Comparison of ENCODE assay signal across 12 cellular contexts in the genomic region with DNA sequence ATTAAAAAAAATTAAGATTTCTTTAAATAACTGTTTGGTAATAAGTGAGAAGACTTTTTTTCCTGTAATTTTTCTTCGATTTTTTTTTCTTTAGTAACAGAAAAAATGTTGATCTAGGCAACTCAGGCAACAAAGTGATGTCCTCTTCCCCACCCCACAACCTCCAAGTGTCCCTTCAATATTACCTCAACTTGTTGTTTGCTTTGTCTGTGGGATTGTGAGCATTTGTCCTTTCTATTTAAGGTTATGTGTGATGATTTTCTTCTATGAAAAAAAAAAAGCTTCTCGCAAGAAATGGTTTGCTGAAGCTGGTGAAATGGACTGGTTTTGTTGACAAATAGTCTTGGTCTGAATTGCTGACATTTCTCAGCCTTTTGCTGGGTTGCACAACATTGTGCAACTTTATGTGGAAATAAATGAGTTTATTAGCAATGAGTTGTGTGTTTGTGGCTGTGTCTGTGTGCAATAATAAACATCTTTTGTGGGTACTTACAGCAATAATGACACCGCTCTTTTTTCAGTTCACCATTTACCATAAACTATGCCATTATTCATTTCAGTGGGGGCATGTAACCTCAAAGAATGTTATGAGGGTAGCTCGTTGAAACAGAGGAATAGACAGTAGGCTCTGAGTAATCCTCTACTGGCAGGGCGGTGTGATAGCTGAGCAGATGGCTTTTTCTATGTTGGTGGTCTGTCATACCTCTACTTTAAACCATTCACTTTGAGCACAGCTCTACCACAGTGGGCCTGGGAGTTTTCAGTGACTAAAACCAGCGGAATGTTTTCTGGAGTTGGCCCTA.
DNase-seq lines count a peak whose midpoint lies in the region; ATAC-seq and TF ChIP-seq lines count a peak whose summit lies in the region.
"Had no signal": no experiment of that assay in that cellular context is flagged by ENCODE, and none has a peak within 500 bp of the region (broad histone marks: within the 10 kb centered on the region; RNA-seq: fewer than 3 reads in every experiment).

No MANE protein-coding gene starts in this region.

- no peaks in the 10 kb centered on the region for H3K4me1 ChIP-seq in mucosa of descending colon (ENCODE audit: low read depth)

- ATAC-seq in mucosa of descending colon = peak; percentile 56
- ATAC-seq in CD4-positive, alpha-beta T cell (ENCODE audit: poor library complexity) = no peak

- no peak overlapping the region for H3K4me3 Mint-ChIP-seq in chondrocyte (ENCODE audit: unreplicated experiment)
- H3K4me3 Mint-ChIP-seq in CD4-positive, alpha-beta T cell = no peak overlapping the region
- H3K4me3 Mint-ChIP-seq: CD8-positive, alpha-beta memory T cell; T-helper 1 cell treated with Interleukin-12 subunit alpha and Interleukin-12 subunit beta and Interleukin-4 antibody, amounts not matched to agents 30 μg/mL and 1 μg/mL, for 36 hours had no signal

- intact Hi-C loops in mucosa of descending colon (cut with DNase I, micrococcal nuclease) = no loop called here
- intact Hi-C loops in posterior cingulate gyrus (cut with DNase I) = loop anchor here (5.0 kb wide), 1 partner anchor 215 kb away; no protein-coding TSS in a partner anchor
- intact Hi-C loops in CD4-positive, alpha-beta T cell (cut with DNase I, micrococcal nuclease) = no loop called here

- POLR2A ChIA-PET in CD4-positive, alpha-beta T cell (lab: Charles Lee) = interaction anchor here (0.6 kb wide), 1 partner anchor 24 kb away, joined by 3 read pairs; no protein-coding TSS in a partner anchor

- H3K27me3 Mint-ChIP-seq in chondrocyte (ENCODE audit: low read depth) = no peaks in the 10 kb centered on the region
- H3K27me3 Mint-ChIP-seq in CD4-positive, alpha-beta T cell = peaks cover 6% of the 10 kb centered on the region
- H3K27me3 Mint-ChIP-seq: naive B cell had no signal

- no peaks in the 10 kb centered on the region for H3K9me3 ChIP-seq in mucosa of descending colon
- H3K9me3 ChIP-seq in CD4-positive, alpha-beta T cell (ENCODE audit: control insufficient read depth, low read length) = no peaks in the 10 kb centered on the region

- CTCF ChIA-PET in CD4-positive, alpha-beta T cell (lab: Charles Lee) = no interaction called here

- peak overlapping the region; percentile 25 for H3K27ac Mint-ChIP-seq in chondrocyte (ENCODE audit: unreplicated experiment)
- no peak overlapping the region for H3K27ac Mint-ChIP-seq in CD4-positive, alpha-beta T cell
- H3K27ac Mint-ChIP-seq: CD8-positive, alpha-beta memory T cell; T-helper 1 cell treated with Interleukin-12 subunit alpha and Interleukin-12 subunit beta and Interleukin-4 antibody, amounts not matched to agents 30 μg/mL and 1 μg/mL, for 36 hours had no signal

- peaks cover 5% of the 10 kb centered on the region for H3K9me3 Mint-ChIP-seq in chondrocyte (ENCODE audit: low read depth)
- H3K9me3 Mint-ChIP-seq in CD4-positive, alpha-beta T cell = no peaks in the 10 kb centered on the region

- H3K4me3 ChIP-seq in AG09309 (ENCODE audit: control insufficient read depth, low read depth, low read length) (no peak overlapping the region), mucosa of descending colon (no peak overlapping the region)

- DNase-seq in AG09309 (ENCODE audit: low read depth) (peak; percentile 100), MV-4-11 (lab: John Stamatoyannopoulos, UW) (peak; percentile 98), chondrocyte (ENCODE audit: low spot score) (no peak), mucosa of descending colon (peak in 1 of 3 donors; percentile 9), posterior cingulate gyrus (no peak), DMS53 (lab: John Stamatoyannopoulos, UW) (no peak)
- DNase-seq in CD4-positive, alpha-beta T cell = no peak
- no peak for DNase-seq in stimulated activated CD4-positive, alpha-beta T cell treated with anti-CD3 and anti-CD28 coated beads, Interleukin-2, amount 100 ng/mL, for 48 hours
- DNase-seq: CD8-positive, alpha-beta memory T cell; naive B cell; NCI-H187 treated with DMSO at 0.1 percent for 48 hours had no signal

- H3K36me3 Mint-ChIP-seq in chondrocyte (ENCODE audit: low read depth) = no peaks in the 10 kb centered on the region
- H3K36me3 Mint-ChIP-seq in CD4-positive, alpha-beta T cell (ENCODE audit: low read depth) = no peaks in the 10 kb centered on the region
- H3K36me3 Mint-ChIP-seq: CD8-positive, alpha-beta memory T cell; naive B cell had no signal

- peaks cover 35% of the 10 kb centered on the region for H3K4me1 Mint-ChIP-seq in chondrocyte (ENCODE audit: low read depth)
- H3K4me1 Mint-ChIP-seq in CD4-positive, alpha-beta T cell (ENCODE audit: low read depth) = no peaks in the 10 kb centered on the region
- H3K4me1 Mint-ChIP-seq: CD8-positive, alpha-beta memory T cell had no signal

- H3K27me3 ChIP-seq in CD4-positive, alpha-beta T cell (ENCODE audit: control insufficient read depth, insufficient read depth, low read length) = no peaks in the 10 kb centered on the region

- H3K36me3 ChIP-seq in mucosa of descending colon (ENCODE audit: low read depth) = no peaks in the 10 kb centered on the region

- H3K27ac ChIP-seq in CD4-positive, alpha-beta T cell (ENCODE audit: low read depth, low read length) = no peak overlapping the region

- TF ChIP-seq CTCF in AG09309 (IDR thresholded peaks at IDR 0.05; ENCODE audit: control insufficient read depth, insufficient read depth, low read depth, low read length, missing control alignments) = no peak
- no peak for TF ChIP-seq CTCF in chondrocyte (IDR thresholded peaks at IDR 0.05)
- TF ChIP-seq CTCF in mucosa of descending colon (IDR thresholded peaks at IDR 0.05) = no peak
- no peak for TF ChIP-seq CTCF in CD4-positive, alpha-beta T cell (IDR thresholded peaks at IDR 0.05)

Comparison
In these comparisons a context has a peak if more than half of its experiments do, and no peak if none do; other contexts are left out.
1. DNase-seq: peak in AG09309 (single experiment) and MV-4-11 (single experiment); none in chondrocyte (single experiment), posterior cingulate gyrus (0 of 10), CD4-positive, alpha-beta T cell (0 of 10), stimulated activated CD4-positive, alpha-beta T cell treated with anti-CD3 and anti-CD28 coated beads, Interleukin-2, amount 100 ng/mL, for 48 hours (0 of 2) and DMS53 (single experiment).